ENCODE assay signal across 1 cellular context in the genomic region with DNA sequence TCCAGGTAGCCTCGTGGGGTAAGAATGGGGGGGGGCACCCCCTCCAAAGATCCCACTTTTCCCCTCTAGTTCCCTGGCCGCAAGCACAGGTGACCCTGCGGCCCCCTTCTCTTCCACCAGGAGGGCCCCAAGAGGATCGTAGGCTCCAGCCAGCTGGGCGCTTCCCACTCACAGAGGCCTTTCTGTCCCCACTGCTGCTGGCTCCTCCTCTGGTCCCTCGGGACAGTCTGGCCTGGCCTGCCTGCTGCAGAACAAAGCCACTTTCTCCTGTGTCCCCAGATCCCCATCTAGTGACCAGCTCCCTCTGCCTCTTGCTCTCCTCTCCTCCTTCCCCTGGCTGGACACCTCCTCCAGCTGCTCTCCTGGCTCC.
TF ChIP-seq lines count a peak whose summit lies in the region.

No MANE protein-coding gene starts in this region.

TF ChIP-seq in endothelial cell of umbilical vein, 7 proteins besides CTCF, POLR2A, EP300 and RAD21:
- TF ChIP-seq POLR2AphosphoS5 (IDR thresholded peaks at IDR 0.05; ENCODE audit: insufficient read depth, low read depth, low read length) (no peak), EZH2 (IDR thresholded peaks at IDR 0.05; ENCODE audit: borderline replicate concordance, low read depth, low read length, severe bottlenecking) (no peak), JUN (IDR thresholded peaks at IDR 0.05; ENCODE audit: borderline replicate concordance, insufficient read depth, insufficient read length, low read depth) (no peak), GATA2 (IDR thresholded peaks at IDR 0.05; ENCODE audit: insufficient read depth, insufficient read length, low read depth, low read length) (no peak), FOS (IDR thresholded peaks at IDR 0.05; ENCODE audit: borderline replicate concordance, insufficient read depth, low read length) (no peak), MYC (IDR thresholded peaks at IDR 0.05; ENCODE audit: low read depth, low read length) (no peak), MAX (IDR thresholded peaks at IDR 0.05; ENCODE audit: insufficient read depth, insufficient read length) (no peak)
